ENCODE assay signal across 22 cellular contexts in the genomic region with DNA sequence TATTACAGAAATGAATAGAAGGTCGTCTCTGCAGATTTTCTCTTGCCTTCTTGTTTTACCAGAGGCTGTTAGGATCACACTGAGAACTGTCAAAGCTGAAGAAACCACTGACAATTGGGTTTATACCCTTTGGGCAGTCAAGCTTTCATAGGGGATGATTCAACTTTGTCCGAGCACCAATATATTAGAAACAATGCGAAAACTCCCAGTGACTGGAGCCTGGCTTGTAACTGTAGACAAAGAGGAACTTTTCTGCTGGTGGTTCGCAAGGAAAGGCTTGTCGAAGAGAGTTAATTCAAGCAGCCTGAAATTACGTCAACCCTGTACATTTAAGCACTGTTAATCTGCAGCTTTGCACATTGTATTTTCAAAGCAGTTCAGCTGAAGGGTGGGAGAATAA.
A peak's percentile ranks its signal among the peaks of the same experiment; 100 is the strongest.
DNase-seq lines count a peak whose midpoint lies in the region; ATAC-seq and TF ChIP-seq lines count a peak whose summit lies in the region.
"Had no signal": no experiment of that assay in that cellular context is flagged by ENCODE, and none has a peak within 500 bp of the region (broad histone marks: within the 10 kb centered on the region; RNA-seq: fewer than 3 reads in every experiment).

No MANE protein-coding gene starts in this region.

- no peaks in the 10 kb centered on the region for H3K79me2 ChIP-seq in OCI-LY3 (ENCODE audit: low read length)

- H3K4me3 Mint-ChIP-seq in brain, result peak overlapping the region; percentile 57 to 81 (median 75)
- H3K4me3 Mint-ChIP-seq: activated CD4-positive, alpha-beta T cell treated with anti-CD3 and anti-CD28 coated beads for 36 hours; CD4-positive, alpha-beta memory T cell; natural killer cell had no signal

- H3K27ac ChIP-seq in OCI-LY3 (ENCODE audit: low read length), result no peak overlapping the region
- H3K27ac ChIP-seq in body of pancreas, result no peak overlapping the region
- H3K27ac ChIP-seq: breast epithelium, prostate gland, spleen had no signal

- H3K4me1 ChIP-seq in OCI-LY3 (ENCODE audit: low read length) (no peaks in the 10 kb centered on the region), body of pancreas (no peaks in the 10 kb centered on the region)
- H3K4me1 ChIP-seq: breast epithelium, prostate gland, spleen had no signal

- WGBS in body of pancreas, 2 donors, result 68% methylated on average over 6 of the region's 6 CpGs

- no peaks in the 10 kb centered on the region for H4K20me1 ChIP-seq in OCI-LY3 (ENCODE audit: insufficient read depth, low read length)

- H3K36me3 Mint-ChIP-seq in brain, result no peaks in the 10 kb centered on the region
- H3K36me3 Mint-ChIP-seq: activated naive CD4-positive, alpha-beta T cell treated with anti-CD3 and anti-CD28 coated beads, Interleukin-2, amount 50 U/mL, for 72 hours; CD4-positive, alpha-beta memory T cell had no signal

- peaks cover 0 to 5% (median 0%) of the 10 kb centered on the region in 5 experiments for H3K9me3 Mint-ChIP-seq in brain

- H3K4me1 Mint-ChIP-seq in brain, result peaks cover 33% of the 10 kb centered on the region
- H3K4me1 Mint-ChIP-seq: activated CD4-positive, alpha-beta T cell treated with anti-CD3 and anti-CD28 coated beads for 36 hours; CD4-positive, alpha-beta memory T cell; natural killer cell had no signal

- ATAC-seq in GM19455 (IDR thresholded peaks at IDR 0.05; ENCODE audit: unreplicated experiment), result no peak
- ATAC-seq in body of pancreas, result no peak
- ATAC-seq: activated CD4-positive, alpha-beta T cell treated with anti-CD3 and anti-CD28 coated beads for 36 hours; activated naive CD4-positive, alpha-beta T cell treated with anti-CD3 and anti-CD28 coated beads, Interleukin-2, amount 50 U/mL, for 72 hours; left colon; natural killer cell had no signal

- H3K9ac ChIP-seq in OCI-LY3 (ENCODE audit: low read length), result no peak overlapping the region

- TF ChIP-seq CTCF in OCI-LY3 (IDR thresholded peaks at IDR 0.05; ENCODE audit: low read depth, low read length) (no peak), brain (conservative IDR thresholded peaks at IDR 0.05) (no peak), retinal pigment epithelial cell (conservative IDR thresholded peaks at IDR 0.05; ENCODE audit: low read depth, low read length) (no peak), body of pancreas (IDR thresholded peaks at IDR 0.05) (no peak)

- H3K36me3 ChIP-seq in OCI-LY3 (replicated peaks; ENCODE audit: low read depth, low read length), result no peaks in the 10 kb centered on the region
- H3K36me3 ChIP-seq in body of pancreas (replicated peaks in 1 of 2; ENCODE audit: insufficient read depth in 1 of 2, low read depth in 2 of 2), result no peaks in the 10 kb centered on the region
- H3K36me3 ChIP-seq: breast epithelium, prostate gland, spleen had no signal

- DNase-seq in glomerular visceral epithelial cell (ENCODE audit: extremely low spot score), result peak; percentile 7
- peak; percentile 93 for DNase-seq in retinal pigment epithelial cell (ENCODE audit: low read depth)
- DNase-seq in body of pancreas, result no peak
- DNase-seq in activated T-cell treated with anti-CD3 and anti-CD28 coated beads, Interleukin-2, amount 50 U/mL, for 1 hour, result no peak
- DNase-seq in activated CD4-positive, alpha-beta T cell treated with anti-CD3 and anti-CD28 coated beads for 4 hours, result no peak
- DNase-seq: activated CD4-positive, alpha-beta T cell treated with anti-CD3 and anti-CD28 coated beads for 36 hours; CD4-positive, alpha-beta memory T cell; dermis blood vessel endothelial cell; DMS53; left colon; MM.1S; natural killer cell; NCI-H1436; NCI-H510A treated with DMSO at 0.1 percent for 48 hours; spleen; stimulated activated CD4-positive, alpha-beta T cell treated with anti-CD3 and anti-CD28 coated beads, Interleukin-4, amount 100 ng/mL, for 4 hours had no signal

- 0 out of 2 replicates have a peak overlapping the region, but pooled peaks have one; percentile 14 for H2AFZ ChIP-seq in OCI-LY3 (ENCODE audit: low read depth, low read length)

- no peak for TF ChIP-seq POLR2A in body of pancreas (IDR thresholded peaks at IDR 0.05)

- H3K9me3 ChIP-seq in OCI-LY3 (ENCODE audit: insufficient read depth, low read length) (no peaks in the 10 kb centered on the region), body of pancreas (no peaks in the 10 kb centered on the region)
- H3K9me3 ChIP-seq: breast epithelium, prostate gland, spleen had no signal

- peak overlapping the region in 4 of 5 experiments; percentile 12 to 90 (median 88) for H3K27ac Mint-ChIP-seq in brain
- H3K27ac Mint-ChIP-seq: activated CD4-positive, alpha-beta T cell treated with anti-CD3 and anti-CD28 coated beads for 36 hours; activated naive CD4-positive, alpha-beta T cell treated with anti-CD3 and anti-CD28 coated beads, Interleukin-2, amount 50 U/mL, for 72 hours; CD4-positive, alpha-beta memory T cell; natural killer cell had no signal

- H3K4me3 ChIP-seq in OCI-LY3 (ENCODE audit: low read length) (0 out of 2 replicates have a peak overlapping the region, but pooled peaks have one; percentile 20), retinal pigment epithelial cell (ENCODE audit: low read length) (peak overlapping the region; percentile 46), body of pancreas (no peak overlapping the region)
- H3K4me3 ChIP-seq: breast epithelium, prostate gland, spleen had no signal

- H3K4me2 ChIP-seq in OCI-LY3 (ENCODE audit: low read length), result peak overlapping the region; percentile 40

- no peaks in the 10 kb centered on the region for H3K27me3 Mint-ChIP-seq in brain
- H3K27me3 Mint-ChIP-seq: activated CD4-positive, alpha-beta T cell treated with anti-CD3 and anti-CD28 coated beads for 36 hours; CD4-positive, alpha-beta memory T cell had no signal

- no peaks in the 10 kb centered on the region for H3K27me3 ChIP-seq in OCI-LY3 (ENCODE audit: low read depth, low read length)
- no peaks in the 10 kb centered on the region for H3K27me3 ChIP-seq in body of pancreas
- H3K27me3 ChIP-seq: breast epithelium, spleen had no signal

- intact Hi-C loops in body of pancreas (cut with DNase I), result no loop called here

Comparison
In these comparisons a context has a peak if more than half of its experiments do, and no peak if none do; other contexts are left out.
1. H3K4me3 ChIP-seq: peak in OCI-LY3 (single experiment) and retinal pigment epithelial cell (single experiment); none in body of pancreas (0 of 2).
2. DNase-seq: peak in glomerular visceral epithelial cell (single experiment) and retinal pigment epithelial cell (single experiment); none in body of pancreas (0 of 4), activated T-cell treated with anti-CD3 and anti-CD28 coated beads, Interleukin-2, amount 50 U/mL, for 1 hour (single experiment) and activated CD4-positive, alpha-beta T cell treated with anti-CD3 and anti-CD28 coated beads for 4 hours (0 of 2).